In the genomic region with DNA sequence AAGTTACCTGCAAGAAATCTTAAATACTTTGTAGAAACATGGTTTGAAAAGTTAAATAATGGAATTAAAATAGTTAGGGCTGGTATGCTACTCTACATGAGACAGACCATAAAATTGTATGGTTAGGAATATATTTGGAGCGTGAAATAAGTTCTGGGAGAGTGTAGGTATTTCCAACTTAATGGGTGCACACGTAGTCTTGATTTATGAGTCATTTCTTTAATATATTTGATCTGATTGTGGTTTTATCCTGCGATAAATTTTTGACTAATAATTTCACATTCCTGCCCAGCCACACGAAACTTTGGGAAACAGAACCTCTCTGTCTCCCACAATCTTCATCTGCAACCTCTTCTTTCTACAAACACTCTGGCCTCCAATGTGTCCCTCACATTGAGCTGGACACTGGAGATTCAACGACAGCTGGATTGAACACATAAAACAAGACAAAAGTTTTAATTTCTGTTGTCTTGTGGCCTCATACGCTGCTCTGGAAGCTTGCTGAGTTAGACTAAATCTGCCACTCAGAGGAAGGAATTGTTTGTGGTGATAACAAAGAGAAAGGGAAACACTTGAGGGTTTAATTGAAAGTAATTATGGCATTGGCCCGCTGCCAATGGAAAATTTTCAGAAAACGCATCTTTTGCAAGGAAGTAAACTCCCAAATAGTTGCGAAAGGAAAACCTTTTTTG, we compare ENCODE assay signal across 14 cellular contexts.
DNase-seq lines count a peak whose midpoint lies in the region; ATAC-seq and TF ChIP-seq lines count a peak whose summit lies in the region.
"Had no signal": no experiment of that assay in that cellular context is flagged by ENCODE, and none has a peak within 500 bp of the region (broad histone marks: within the 10 kb centered on the region; RNA-seq: fewer than 3 reads in every experiment).

No MANE protein-coding gene starts in this region.

- no peak for TF ChIP-seq EP300 in stomach (IDR thresholded peaks at IDR 0.05)

- H3K36me3 ChIP-seq in stomach, result no peaks in the 10 kb centered on the region
- H3K36me3 ChIP-seq: BE2C had no signal

- no peak for TF ChIP-seq POLR2A in stomach (IDR thresholded peaks at IDR 0.05)

- H3K4me3 ChIP-seq in stomach, result no peak overlapping the region

- peaks cover 0 to 10% (median 0%) of the 10 kb centered on the region in 4 donors for H3K4me1 ChIP-seq in stomach
- H3K4me1 ChIP-seq: BE2C had no signal

- peak; percentile 28 for DNase-seq in left cardiac atrium
- DNase-seq in Right ventricle myocardium inferior (ENCODE audit: missing footprints), result no peak
- DNase-seq in RPMI8226, result peak; percentile 39
- DNase-seq in glomerular endothelial cell (ENCODE audit: extremely low read depth, low read depth, low spot score), result peak; percentile 55
- DNase-seq in stomach, result peak; percentile 32
- no peak for DNase-seq in COLO668 (lab: John Stamatoyannopoulos, UW; ENCODE audit: unreplicated experiment)
- DNase-seq in NCI-H128 (lab: John Stamatoyannopoulos, UW; ENCODE audit: unreplicated experiment), result no peak
- DNase-seq: activated CD4-positive, alpha-beta T cell treated with anti-CD3 and anti-CD28 coated beads, Interleukin-2, amount 50 U/mL, for 4 hours; activated gamma-delta T cell treated with Interleukin-2 at 50 U/mL for 16 hours; BE2C; HFFc6; retina; T-cell had no signal

- WGBS in stomach, 5 donors, result 40 to 51% (median 43%) methylated on average over 9 of the region's 9 CpGs

- ATAC-seq in left cardiac atrium, result peak; percentile 19 to 47
- no peak for ATAC-seq in Right ventricle myocardium inferior
- ATAC-seq in GM21786 (IDR thresholded peaks at IDR 0.05; ENCODE audit: unreplicated experiment), result no peak
- ATAC-seq: T-cell had no signal

- H3K27me3 ChIP-seq in stomach, result no peaks in the 10 kb centered on the region
- H3K27me3 ChIP-seq: BE2C had no signal

- H3K27ac ChIP-seq in stomach, result no peak overlapping the region

- TF ChIP-seq CTCF in stomach (IDR thresholded peaks at IDR 0.05), result no peak

- intact Hi-C loops in left cardiac atrium (cut with DNase I), result loop anchor here in 1 of 2 donors (2.0 kb wide), 1 partner anchor 77 kb away; no protein-coding TSS in a partner anchor
- intact Hi-C loops in Right ventricle myocardium inferior (cut with DNase I), result loop anchor here (5.0 kb wide), 1 partner anchor 201 kb away; the partner anchor contains the start of gene ZNF608
- intact Hi-C loops in stomach (cut with DNase I; ENCODE audit: low total_unique reads), result no loop called here

- no peaks in the 10 kb centered on the region for H3K9me3 ChIP-seq in stomach
- H3K9me3 ChIP-seq: BE2C had no signal

Comparison
In these comparisons a context has a peak if more than half of its experiments do, and no peak if none do; other contexts are left out.
1. ATAC-seq: peak in left cardiac atrium (2 of 2); none in Right ventricle myocardium inferior (single experiment) and GM21786 (single experiment).
2. DNase-seq: peak in left cardiac atrium (single experiment), RPMI8226 (single experiment), glomerular endothelial cell (single experiment) and stomach (single experiment); none in Right ventricle myocardium inferior (single experiment), COLO668 (single experiment) and NCI-H128 (single experiment).